ENCODE assay signal across 1 cellular context in genomic region chr2:179990676-179991317, GRCh38.
TF ChIP-seq lines count a peak whose summit lies in the region.

No MANE protein-coding gene starts in this region.

TF ChIP-seq in HEK293, 187 proteins besides CTCF, POLR2A, EP300 and RAD21 (continued from another document):
- no peak for TF ChIP-seq PRDM2 (tag by site-specific recombination; IDR thresholded peaks at IDR 0.05; ENCODE audit: borderline replicate concordance)
- TF ChIP-seq TRIM28 (IDR thresholded peaks at IDR 0.05; ENCODE audit: borderline replicate concordance, low read length): no peak
- no peak for TF ChIP-seq ZNF202 (tag by site-specific recombination; IDR thresholded peaks at IDR 0.05; ENCODE audit: borderline replicate concordance)
- no peak for TF ChIP-seq KLF17 (tag by site-specific recombination; IDR thresholded peaks at IDR 0.05)
- no peak for TF ChIP-seq ZNF530 (tag by site-specific recombination; IDR thresholded peaks at IDR 0.05; ENCODE audit: low read depth)
